In the genomic region with DNA sequence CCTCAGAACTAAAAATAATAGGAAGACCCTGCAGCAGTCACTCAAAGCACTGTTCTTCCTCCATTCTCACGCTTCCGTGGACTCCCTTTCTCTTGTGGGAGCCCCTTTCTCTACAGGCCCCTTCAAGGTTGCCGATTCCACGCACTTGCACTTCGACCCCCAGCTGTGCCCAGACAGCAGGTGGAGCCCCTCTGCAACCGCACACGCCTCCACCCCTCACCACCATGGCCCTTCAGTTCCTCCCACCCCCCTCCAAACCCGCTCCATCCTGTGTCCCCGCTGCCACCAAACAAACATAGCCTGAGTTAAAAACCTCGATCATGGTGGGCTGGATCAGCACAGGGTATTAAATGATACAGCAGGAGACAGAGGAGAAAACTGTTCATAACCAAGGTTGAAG, we compare ENCODE assay signal across 1 cellular context.
TF ChIP-seq lines count a peak whose summit lies in the region.

No MANE protein-coding gene starts in this region.

TF ChIP-seq in GM23338, 12 proteins besides CTCF, POLR2A, EP300 and RAD21:
- TF ChIP-seq STAT1 (IDR thresholded peaks at IDR 0.05; ENCODE audit: unreplicated experiment): no peak
- no peak for TF ChIP-seq JUNB (IDR thresholded peaks at IDR 0.05; ENCODE audit: unreplicated experiment)
- no peak for TF ChIP-seq EZH2phosphoT487 (IDR thresholded peaks at IDR 0.05; ENCODE audit: unreplicated experiment)
- no peak for TF ChIP-seq ZNF114 (CRISPR knock-in tag; IDR thresholded peaks at IDR 0.05)
- TF ChIP-seq, protein P1, sequence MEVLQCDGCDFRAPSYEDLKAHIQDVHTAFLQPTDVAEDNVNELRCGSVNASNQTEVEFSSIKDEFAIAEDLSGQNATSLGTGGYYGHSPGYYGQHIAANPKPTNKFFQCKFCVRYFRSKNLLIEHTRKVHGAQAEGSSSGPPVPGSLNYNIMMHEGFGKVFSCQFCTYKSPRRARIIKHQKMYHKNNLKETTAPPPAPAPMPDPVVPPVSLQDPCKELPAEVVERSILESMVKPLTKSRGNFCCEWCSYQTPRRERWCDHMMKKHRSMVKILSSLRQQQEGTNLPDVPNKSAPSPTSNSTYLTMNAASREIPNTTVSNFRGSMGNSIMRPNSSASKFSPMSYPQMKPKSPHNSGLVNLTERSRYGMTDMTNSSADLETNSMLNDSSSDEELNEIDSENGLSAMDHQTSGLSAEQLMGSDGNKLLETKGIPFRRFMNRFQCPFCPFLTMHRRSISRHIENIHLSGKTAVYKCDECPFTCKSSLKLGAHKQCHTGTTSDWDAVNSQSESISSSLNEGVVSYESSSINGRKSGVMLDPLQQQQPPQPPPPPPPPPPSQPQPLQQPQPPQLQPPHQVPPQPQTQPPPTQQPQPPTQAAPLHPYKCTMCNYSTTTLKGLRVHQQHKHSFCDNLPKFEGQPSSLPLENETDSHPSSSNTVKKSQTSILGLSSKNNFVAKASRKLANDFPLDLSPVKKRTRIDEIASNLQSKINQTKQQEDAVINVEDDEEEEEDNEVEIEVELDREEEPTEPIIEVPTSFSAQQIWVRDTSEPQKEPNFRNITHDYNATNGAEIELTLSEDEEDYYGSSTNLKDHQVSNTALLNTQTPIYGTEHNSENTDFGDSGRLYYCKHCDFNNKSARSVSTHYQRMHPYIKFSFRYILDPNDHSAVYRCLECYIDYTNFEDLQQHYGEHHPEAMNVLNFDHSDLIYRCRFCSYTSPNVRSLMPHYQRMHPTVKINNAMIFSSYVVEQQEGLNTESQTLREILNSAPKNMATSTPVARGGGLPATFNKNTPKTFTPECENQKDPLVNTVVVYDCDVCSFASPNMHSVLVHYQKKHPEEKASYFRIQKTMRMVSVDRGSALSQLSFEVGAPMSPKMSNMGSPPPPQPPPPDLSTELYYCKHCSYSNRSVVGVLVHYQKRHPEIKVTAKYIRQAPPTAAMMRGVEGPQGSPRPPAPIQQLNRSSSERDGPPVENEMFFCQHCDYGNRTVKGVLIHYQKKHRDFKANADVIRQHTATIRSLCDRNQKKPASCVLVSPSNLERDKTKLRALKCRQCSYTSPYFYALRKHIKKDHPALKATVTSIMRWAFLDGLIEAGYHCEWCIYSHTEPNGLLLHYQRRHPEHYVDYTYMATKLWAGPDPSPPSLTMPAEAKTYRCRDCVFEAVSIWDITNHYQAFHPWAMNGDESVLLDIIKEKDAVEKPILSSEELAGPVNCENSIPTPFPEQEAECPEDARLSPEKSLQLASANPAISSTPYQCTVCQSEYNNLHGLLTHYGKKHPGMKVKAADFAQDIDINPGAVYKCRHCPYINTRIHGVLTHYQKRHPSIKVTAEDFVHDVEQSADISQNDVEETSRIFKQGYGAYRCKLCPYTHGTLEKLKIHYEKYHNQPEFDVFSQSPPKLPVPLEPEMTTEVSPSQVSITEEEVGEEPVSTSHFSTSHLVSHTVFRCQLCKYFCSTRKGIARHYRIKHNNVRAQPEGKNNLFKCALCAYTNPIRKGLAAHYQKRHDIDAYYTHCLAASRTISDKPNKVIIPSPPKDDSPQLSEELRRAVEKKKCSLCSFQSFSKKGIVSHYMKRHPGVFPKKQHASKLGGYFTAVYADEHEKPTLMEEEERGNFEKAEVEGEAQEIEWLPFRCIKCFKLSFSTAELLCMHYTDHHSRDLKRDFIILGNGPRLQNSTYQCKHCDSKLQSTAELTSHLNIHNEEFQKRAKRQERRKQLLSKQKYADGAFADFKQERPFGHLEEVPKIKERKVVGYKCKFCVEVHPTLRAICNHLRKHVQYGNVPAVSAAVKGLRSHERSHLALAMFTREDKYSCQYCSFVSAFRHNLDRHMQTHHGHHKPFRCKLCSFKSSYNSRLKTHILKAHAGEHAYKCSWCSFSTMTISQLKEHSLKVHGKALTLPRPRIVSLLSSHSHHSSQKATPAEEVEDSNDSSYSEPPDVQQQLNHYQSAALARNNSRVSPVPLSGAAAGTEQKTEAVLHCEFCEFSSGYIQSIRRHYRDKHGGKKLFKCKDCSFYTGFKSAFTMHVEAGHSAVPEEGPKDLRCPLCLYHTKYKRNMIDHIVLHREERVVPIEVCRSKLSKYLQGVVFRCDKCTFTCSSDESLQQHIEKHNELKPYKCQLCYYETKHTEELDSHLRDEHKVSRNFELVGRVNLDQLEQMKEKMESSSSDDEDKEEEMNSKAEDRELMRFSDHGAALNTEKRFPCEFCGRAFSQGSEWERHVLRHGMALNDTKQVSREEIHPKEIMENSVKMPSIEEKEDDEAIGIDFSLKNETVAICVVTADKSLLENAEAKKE (CRISPR knock-in tag; IDR thresholded peaks at IDR 0.05): no peak
- TF ChIP-seq, protein P2, sequence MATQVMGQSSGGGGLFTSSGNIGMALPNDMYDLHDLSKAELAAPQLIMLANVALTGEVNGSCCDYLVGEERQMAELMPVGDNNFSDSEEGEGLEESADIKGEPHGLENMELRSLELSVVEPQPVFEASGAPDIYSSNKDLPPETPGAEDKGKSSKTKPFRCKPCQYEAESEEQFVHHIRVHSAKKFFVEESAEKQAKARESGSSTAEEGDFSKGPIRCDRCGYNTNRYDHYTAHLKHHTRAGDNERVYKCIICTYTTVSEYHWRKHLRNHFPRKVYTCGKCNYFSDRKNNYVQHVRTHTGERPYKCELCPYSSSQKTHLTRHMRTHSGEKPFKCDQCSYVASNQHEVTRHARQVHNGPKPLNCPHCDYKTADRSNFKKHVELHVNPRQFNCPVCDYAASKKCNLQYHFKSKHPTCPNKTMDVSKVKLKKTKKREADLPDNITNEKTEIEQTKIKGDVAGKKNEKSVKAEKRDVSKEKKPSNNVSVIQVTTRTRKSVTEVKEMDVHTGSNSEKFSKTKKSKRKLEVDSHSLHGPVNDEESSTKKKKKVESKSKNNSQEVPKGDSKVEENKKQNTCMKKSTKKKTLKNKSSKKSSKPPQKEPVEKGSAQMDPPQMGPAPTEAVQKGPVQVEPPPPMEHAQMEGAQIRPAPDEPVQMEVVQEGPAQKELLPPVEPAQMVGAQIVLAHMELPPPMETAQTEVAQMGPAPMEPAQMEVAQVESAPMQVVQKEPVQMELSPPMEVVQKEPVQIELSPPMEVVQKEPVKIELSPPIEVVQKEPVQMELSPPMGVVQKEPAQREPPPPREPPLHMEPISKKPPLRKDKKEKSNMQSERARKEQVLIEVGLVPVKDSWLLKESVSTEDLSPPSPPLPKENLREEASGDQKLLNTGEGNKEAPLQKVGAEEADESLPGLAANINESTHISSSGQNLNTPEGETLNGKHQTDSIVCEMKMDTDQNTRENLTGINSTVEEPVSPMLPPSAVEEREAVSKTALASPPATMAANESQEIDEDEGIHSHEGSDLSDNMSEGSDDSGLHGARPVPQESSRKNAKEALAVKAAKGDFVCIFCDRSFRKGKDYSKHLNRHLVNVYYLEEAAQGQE (IDR thresholded peaks at IDR 0.05; ENCODE audit: unreplicated experiment): no peak
- TF ChIP-seq POLR2AphosphoS5 (IDR thresholded peaks at IDR 0.05; ENCODE audit: low read depth): no peak
- TF ChIP-seq EZH2 (IDR thresholded peaks at IDR 0.05; ENCODE audit: low read depth, unreplicated experiment): no peak
- TF ChIP-seq, protein P3, sequence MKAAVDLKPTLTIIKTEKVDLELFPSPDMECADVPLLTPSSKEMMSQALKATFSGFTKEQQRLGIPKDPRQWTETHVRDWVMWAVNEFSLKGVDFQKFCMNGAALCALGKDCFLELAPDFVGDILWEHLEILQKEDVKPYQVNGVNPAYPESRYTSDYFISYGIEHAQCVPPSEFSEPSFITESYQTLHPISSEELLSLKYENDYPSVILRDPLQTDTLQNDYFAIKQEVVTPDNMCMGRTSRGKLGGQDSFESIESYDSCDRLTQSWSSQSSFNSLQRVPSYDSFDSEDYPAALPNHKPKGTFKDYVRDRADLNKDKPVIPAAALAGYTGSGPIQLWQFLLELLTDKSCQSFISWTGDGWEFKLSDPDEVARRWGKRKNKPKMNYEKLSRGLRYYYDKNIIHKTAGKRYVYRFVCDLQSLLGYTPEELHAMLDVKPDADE (IDR thresholded peaks at IDR 0.05): no peak
- no peak for TF ChIP-seq NANOG (IDR thresholded peaks at IDR 0.05; ENCODE audit: borderline replicate concordance)
- TF ChIP-seq ZNF331 (CRISPR knock-in tag; IDR thresholded peaks at IDR 0.05; ENCODE audit: low read depth): no peak
